In the genomic region with DNA sequence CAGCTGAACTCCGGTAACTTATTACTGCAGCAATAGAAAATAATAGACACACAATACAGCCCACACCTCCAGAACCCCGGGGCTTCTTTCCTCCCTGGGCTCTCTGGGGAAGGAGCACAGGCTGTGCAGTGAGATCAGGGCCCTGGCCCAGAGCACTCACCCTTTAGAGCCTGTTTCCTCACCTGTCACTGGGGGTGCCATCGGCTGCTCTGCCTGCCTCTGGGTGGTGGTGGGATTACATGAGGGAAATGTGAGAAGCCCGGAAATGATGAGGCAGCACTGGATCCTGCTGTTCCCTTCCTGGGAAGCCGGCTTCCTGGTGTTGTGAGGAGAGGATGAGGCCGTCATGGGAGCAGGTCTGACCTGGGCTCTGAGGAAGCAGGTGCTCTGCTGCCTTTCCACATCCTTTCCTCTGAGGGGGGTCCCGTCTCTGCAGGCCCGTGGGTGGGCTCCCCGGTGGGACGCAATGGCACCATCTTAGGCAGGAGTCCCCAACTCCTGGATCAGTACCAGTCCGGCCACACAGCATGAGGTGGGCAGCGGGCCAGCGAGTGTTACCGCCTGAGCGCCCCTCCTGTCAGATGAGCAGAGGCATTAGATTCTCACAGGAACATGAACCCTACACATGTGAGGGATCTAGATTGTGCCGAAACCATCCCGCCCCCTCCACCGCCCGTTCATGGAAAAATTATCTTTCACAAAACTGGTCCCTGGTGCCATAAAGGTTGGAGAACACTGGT, we compare ENCODE assay signal across 17 cellular contexts.
A peak's percentile ranks its signal among the peaks of the same experiment; 100 is the strongest.
DNase-seq lines count a peak whose midpoint lies in the region; ATAC-seq and TF ChIP-seq lines count a peak whose summit lies in the region.
"Had no signal": no experiment of that assay in that cellular context is flagged by ENCODE, and none has a peak within 500 bp of the region (broad histone marks: within the 10 kb centered on the region; RNA-seq: fewer than 3 reads in every experiment).

No MANE protein-coding gene starts in this region.

- TF ChIP-seq CTCF in WTC11 (IDR thresholded peaks at IDR 0.05) = no peak
- no peak for TF ChIP-seq CTCF in upper lobe of right lung (IDR thresholded peaks at IDR 0.05)

- no peak overlapping the region for H3K27ac Mint-ChIP-seq in WTC11
- H3K27ac Mint-ChIP-seq: CD4-positive, alpha-beta memory T cell had no signal

- POLR2A ChIA-PET in WTC11 (lab: Charles Lee) = no interaction called here

- H3K9me3 Mint-ChIP-seq in WTC11 = no peaks in the 10 kb centered on the region

- H3K4me3 ChIP-seq in right cardiac atrium (ENCODE audit: low read length) (no peak overlapping the region), upper lobe of right lung (no peak overlapping the region)

- H3K4me3 Mint-ChIP-seq in WTC11 = no peak overlapping the region
- H3K4me3 Mint-ChIP-seq: CD4-positive, alpha-beta memory T cell had no signal

- no peaks in the 10 kb centered on the region for H3K36me3 Mint-ChIP-seq in WTC11
- H3K36me3 Mint-ChIP-seq: CD4-positive, alpha-beta memory T cell; IgD-negative memory B cell had no signal

- peak; percentile 44 to 54 for ATAC-seq in right cardiac atrium
- no peak for ATAC-seq in Right ventricle myocardium superior (ENCODE audit: poor library complexity)
- ATAC-seq in WTC11 = peak; percentile 82
- peak; percentile 31 for ATAC-seq in upper lobe of right lung
- no peak for ATAC-seq in HG03354 (IDR thresholded peaks at IDR 0.05; ENCODE audit: poor library complexity, severe bottlenecking, unreplicated experiment)
- ATAC-seq: PC-3, SK-N-SH treated with all-trans-retinoic acid at 6 μM for 48 hours had no signal

- intact Hi-C loops in right cardiac atrium (cut with DNase I) = no loop called here
- intact Hi-C loops in Right ventricle myocardium superior (cut with DNase I) = no loop called here
- intact Hi-C loops in upper lobe of right lung (cut with DNase I) = no loop called here

- WGBS in right cardiac atrium = 86% methylated on average over 19 of the region's 19 CpGs

- DNase-seq in right cardiac atrium = no peak
- DNase-seq in Right ventricle myocardium superior = no peak
- DNase-seq in WTC11 (ENCODE audit: low spot score) = no peak
- DNase-seq in iPS-NIHi7 (ENCODE audit: extremely low spot score) = peak; percentile 33
- DNase-seq in upper lobe of right lung = no peak
- no peak for DNase-seq in NCI-H2081 treated with DMSO at 0.1 percent for 48 hours (lab: John Stamatoyannopoulos, UW)
- DNase-seq in cerebellar cortex (ENCODE audit: low spot score) = no peak
- DNase-seq: BE2C; CD4-positive, alpha-beta memory T cell; DMS79 treated with DMSO at 0.1 percent for 48 hours; GF-D8; NCI-H1436; NCI-H69; PC-3 had no signal

- no peaks in the 10 kb centered on the region for H3K36me3 ChIP-seq in upper lobe of right lung
- H3K36me3 ChIP-seq: BE2C had no signal

- no peaks in the 10 kb centered on the region for H3K27me3 ChIP-seq in right cardiac atrium (ENCODE audit: control insufficient read depth, insufficient read depth)
- H3K27me3 ChIP-seq in upper lobe of right lung = no peaks in the 10 kb centered on the region
- H3K27me3 ChIP-seq: BE2C had no signal

- H3K4me1 ChIP-seq in right cardiac atrium (ENCODE audit: control insufficient read depth, insufficient read depth, low read length) (peaks cover 9% of the 10 kb centered on the region), upper lobe of right lung (no peaks in the 10 kb centered on the region)
- H3K4me1 ChIP-seq: BE2C had no signal

- CTCF ChIA-PET in WTC11 (lab: Charles Lee) = interaction anchor here (0.5 kb wide), 1 partner anchor 48 kb away, joined by 4 read pairs; no protein-coding TSS in a partner anchor

- H3K27ac ChIP-seq in right cardiac atrium (ENCODE audit: low read length) = no peak overlapping the region
- no peak overlapping the region for H3K27ac ChIP-seq in upper lobe of right lung

- H3K9me3 ChIP-seq in right cardiac atrium (ENCODE audit: control insufficient read depth, low read length) = no peaks in the 10 kb centered on the region
- no peaks in the 10 kb centered on the region for H3K9me3 ChIP-seq in upper lobe of right lung
- H3K9me3 ChIP-seq: BE2C had no signal

- no peaks in the 10 kb centered on the region for H3K4me1 Mint-ChIP-seq in WTC11
- H3K4me1 Mint-ChIP-seq: CD4-positive, alpha-beta memory T cell; IgD-negative memory B cell had no signal

- H3K27me3 Mint-ChIP-seq in WTC11 (ENCODE audit: low read depth) = no peaks in the 10 kb centered on the region
- H3K27me3 Mint-ChIP-seq: CD4-positive, alpha-beta memory T cell had no signal

TF ChIP-seq in WTC11, 78 proteins besides CTCF, POLR2A, EP300 and RAD21:
- TF ChIP-seq NFE2L1 (CRISPR knock-in tag; IDR thresholded peaks at IDR 0.05) = no peak
- TF ChIP-seq ZNF423 (CRISPR knock-in tag; IDR thresholded peaks at IDR 0.05) = peak; percentile 12; the same call in 1 of the 2 replicates
TF ChIP-seq in WTC11: peak in this region for 1.

Comparison
In these comparisons a context has a peak if more than half of its experiments do, and no peak if none do; other contexts are left out.
1. ATAC-seq: peak in right cardiac atrium (2 of 2), WTC11 (single experiment) and upper lobe of right lung (single experiment); none in Right ventricle myocardium superior (single experiment) and HG03354 (single experiment).